ENCODE assay signal across 8 cellular contexts in genomic region chr3:32577621-32578556, GRCh38. TPM values are rescaled to one million over a fixed set of nuclear protein-coding genes. Genes with fewer than 3 reads are reported as not detected.
DNase-seq lines count a peak whose midpoint lies in the region; ATAC-seq and TF ChIP-seq lines count a peak whose summit lies in the region.

No MANE protein-coding gene starts in this region.

- ATAC-seq in GM18858 (IDR thresholded peaks at IDR 0.05; ENCODE audit: unreplicated experiment) (peak; percentile 93), HG03025 (IDR thresholded peaks at IDR 0.05; ENCODE audit: low FRiP score, unreplicated experiment) (peak; percentile 94), foreskin keratinocyte (peak; percentile 8)

- intact Hi-C loops in stomach (cut with DNase I; ENCODE audit: low total_unique reads), result no loop called here

- TF ChIP-seq POLR2A in stomach (IDR thresholded peaks at IDR 0.05), result no peak

- no peaks in the 10 kb centered on the region for H3K9me3 ChIP-seq in SJCRH30 (replicated peaks)
- no peaks in the 10 kb centered on the region for H3K9me3 ChIP-seq in stomach

- peak overlapping the region; percentile 34 for H3K4me3 ChIP-seq in SJCRH30
- no peak overlapping the region for H3K4me3 ChIP-seq in stomach

- peak; percentile 61 for DNase-seq in AG20443 (ENCODE audit: low spot score)
- peak in 1 of 2 experiments; percentile 26 for DNase-seq in SJCRH30
- DNase-seq in foreskin keratinocyte, result no peak
- no peak for DNase-seq in stomach
- no peak for DNase-seq in HEK293T (ENCODE audit: extremely low spot score)
- DNase-seq in retina, result no peak

- no peak overlapping the region for H3K27ac ChIP-seq in SJCRH30
- no peak overlapping the region for H3K27ac ChIP-seq in foreskin keratinocyte
- H3K27ac ChIP-seq in stomach, result peak overlapping the region in 3 of 5 donors; percentile 11 to 46 (median 25)

- POLR2A ChIA-PET in HEK293T (lab: Yijun Ruan, JAX), result no interaction called here

- H3K36me3 ChIP-seq in SJCRH30 (no peaks in the 10 kb centered on the region), stomach (no peaks in the 10 kb centered on the region)

- TF ChIP-seq EP300 in stomach (IDR thresholded peaks at IDR 0.05), result no peak

- no peaks in the 10 kb centered on the region for H3K27me3 ChIP-seq in SJCRH30
- no peaks in the 10 kb centered on the region for H3K27me3 ChIP-seq in foreskin keratinocyte
- no peaks in the 10 kb centered on the region for H3K27me3 ChIP-seq in stomach

- CTCF ChIA-PET in HEK293T (lab: Yijun Ruan, JAX), result no interaction called here

- H3K4me1 ChIP-seq in SJCRH30 (no peaks in the 10 kb centered on the region), foreskin keratinocyte (peaks cover 4% of the 10 kb centered on the region), stomach (peaks cover 0 to 12% (median 0%) of the 10 kb centered on the region in 4 donors)

- TF ChIP-seq CTCF in foreskin keratinocyte (conservative IDR thresholded peaks at IDR 0.05) (no peak), stomach (IDR thresholded peaks at IDR 0.05) (no peak)

- 22 to 40% (median 39%) methylated on average over 8 of the region's 8 CpGs for WGBS in stomach, 5 donors

TF ChIP-seq in HEK293T, 16 proteins besides CTCF, POLR2A, EP300 and RAD21:
- TF ChIP-seq SP1 (IDR thresholded peaks at IDR 0.05) (no peak), FOXK2 (IDR thresholded peaks at IDR 0.05) (no peak), ZNF384 (IDR thresholded peaks at IDR 0.05) (no peak), L3MBTL2 (conservative IDR thresholded peaks at IDR 0.05) (no peak), TARDBP (IDR thresholded peaks at IDR 0.05) (no peak), SUZ12 (IDR thresholded peaks at IDR 0.05) (no peak), BHLHE40 (IDR thresholded peaks at IDR 0.05; ENCODE audit: borderline replicate concordance) (no peak), CTBP1 (IDR thresholded peaks at IDR 0.05; ENCODE audit: borderline replicate concordance) (no peak), LEF1 (IDR thresholded peaks at IDR 0.05; ENCODE audit: borderline replicate concordance) (no peak), ARNT (IDR thresholded peaks at IDR 0.05) (no peak), NFRKB (IDR thresholded peaks at IDR 0.05) (no peak), PKNOX1 (IDR thresholded peaks at IDR 0.05) (no peak), HDGF (IDR thresholded peaks at IDR 0.05; ENCODE audit: borderline replicate concordance) (no peak), FOXA1 (IDR thresholded peaks at IDR 0.05) (no peak)

RNA-seq across cellular contexts. Expression of gene DYNC1LI1, which starts 7.2 kb away (rescaled TPM):
- 25.3 and 27.1 TPM in 2 replicates for total RNA-seq in SJCRH30 (2014; rRNA removed; shearing (Covaris generic))
- 34.3 and 36.9 TPM in 2 replicates for total RNA-seq in foreskin keratinocyte
- 21.1 and 26.6 TPM in 2 replicates for polyA plus RNA-seq in foreskin keratinocyte
- total RNA-seq in stomach, result 10 to 100 TPM in 4 of 5 donors, 1 to 10 TPM in 1; 5.8 to 92.4 (median 26.2) TPM
- polyA plus RNA-seq in stomach, result 10 to 100 TPM; 13.6 to 21.7 (median 16.2) TPM

Comparison
In these comparisons a context has a peak if more than half of its experiments do, and no peak if none do; other contexts are left out.
1. ATAC-seq: peak in every context shown above with its lines; median percentile 94 in HG03025; 93 in GM18858; 8 in foreskin keratinocyte.
2. H3K27ac ChIP-seq: peak in stomach (3 of 5); none in SJCRH30 (single experiment) and foreskin keratinocyte (single experiment).